Comparison of ENCODE assay signal across 8 cellular contexts in the genomic region with DNA sequence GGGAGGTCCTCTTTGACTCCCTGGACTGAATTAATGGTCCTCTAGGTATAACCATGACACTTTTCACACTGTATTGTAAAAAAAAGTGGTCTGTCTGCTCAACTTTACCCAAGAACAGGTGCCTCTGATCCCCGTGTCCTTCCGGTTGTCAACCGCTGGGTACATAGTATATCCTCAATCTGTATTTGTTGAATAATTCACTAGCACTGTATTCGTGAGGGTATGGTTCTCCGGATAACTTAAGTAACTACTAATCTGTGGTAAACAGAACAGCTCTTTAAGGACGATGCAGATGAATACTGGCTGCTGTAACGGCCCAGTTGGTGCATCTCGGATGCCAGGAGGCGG. TPM values are rescaled to one million over a fixed set of nuclear protein-coding genes. Genes with fewer than 3 reads are reported as not detected.
DNase-seq lines count a peak whose midpoint lies in the region; ATAC-seq and TF ChIP-seq lines count a peak whose summit lies in the region.

No MANE protein-coding gene starts in this region.

- H3K4me1 Mint-ChIP-seq in naive B cell: peaks cover 11 to 18% (median 15%) of the 10 kb centered on the region in 3 donors

- no peaks in the 10 kb centered on the region for H3K9me3 Mint-ChIP-seq in naive B cell

- in situ Hi-C loops in brain microvascular endothelial cell (cut with HindIII; ENCODE audit: low pct_ligation_motif_present, low sequenced_read_pairs): no loop called here

- peak overlapping the region in 3 of 6 donors; percentile 11 to 59 (median 35) for H3K27ac Mint-ChIP-seq in naive B cell

- no peaks in the 10 kb centered on the region for H3K36me3 Mint-ChIP-seq in naive B cell

- no peaks in the 10 kb centered on the region for H3K27me3 ChIP-seq in brain microvascular endothelial cell (replicated peaks)

- peak overlapping the region; percentile 85 to 98 (median 91) for H3K4me3 Mint-ChIP-seq in naive B cell

- peak; percentile 16 for ATAC-seq in GM19035 (IDR thresholded peaks at IDR 0.05; ENCODE audit: unreplicated experiment)
- ATAC-seq in HG03196 (IDR thresholded peaks at IDR 0.05; ENCODE audit: unreplicated experiment): peak; percentile 15
- ATAC-seq in naive B cell (ENCODE audit: low read depth in 2 of 2): peak in 1 of 2 donors; percentile 23
- ATAC-seq in esophagus mucosa: no peak

- H3K36me3 ChIP-seq in brain microvascular endothelial cell (replicated peaks): no peaks in the 10 kb centered on the region

- H3K4me3 ChIP-seq in brain microvascular endothelial cell (ENCODE audit: low read depth, low read length): peak overlapping the region; percentile 71

- H3K27ac ChIP-seq in brain microvascular endothelial cell: no peak overlapping the region

- no peak for DNase-seq in brain microvascular endothelial cell
- DNase-seq in naive B cell: no peak
- no peak for DNase-seq in effector CD4-positive, alpha-beta T cell
- no peak for DNase-seq in kidney tubule cell (ENCODE audit: low spot score)
- DNase-seq in NOMO-1 (lab: John Stamatoyannopoulos, UW; ENCODE audit: unreplicated experiment in 2 of 2): no peak

- peaks cover 6 to 8% (median 7%) of the 10 kb centered on the region in 3 donors for H3K27me3 Mint-ChIP-seq in naive B cell

- no peak for TF ChIP-seq CTCF in brain microvascular endothelial cell (IDR thresholded peaks at IDR 0.05; ENCODE audit: low read depth, low read length, missing control alignments)

RNA-seq across cellular contexts. Expression of a gene that starts 0.5 kb away (rescaled TPM):
- 1 to 10 TPM in 1 of 6 donors, under 1 TPM in 4, not detected in 1; 0.05 to 1.6 (median 0.29) TPM for polyA plus RNA-seq in naive B cell (ENCODE audit: low read depth in 6 of 6)
- 0.24 TPM for total RNA-seq in esophagus mucosa

RNA-seq across cellular contexts. Expression of a gene that starts 57.3 kb away (rescaled TPM):
- polyA plus RNA-seq in naive B cell (ENCODE audit: low read depth in 6 of 6): 10 to 100 TPM; 23.7 to 41.7 (median 37.1) TPM
- total RNA-seq in esophagus mucosa: 13.4 TPM

RNA-seq across cellular contexts. Expression of a gene that starts 57.4 kb away (rescaled TPM):
- 10 to 100 TPM in 4 of 6 donors, 1 to 10 TPM in 1, under 1 TPM in 1; 0.50 to 16.7 (median 10.9) TPM for polyA plus RNA-seq in naive B cell (ENCODE audit: low read depth in 6 of 6)
- 13.4 TPM for total RNA-seq in esophagus mucosa
